In genomic region chr5:82072138-82072537, GRCh38 we compare ENCODE assay signal across 21 cellular contexts.
DNase-seq lines count a peak whose midpoint lies in the region; ATAC-seq and TF ChIP-seq lines count a peak whose summit lies in the region.
"Had no signal": no experiment of that assay in that cellular context is flagged by ENCODE, and none has a peak within 500 bp of the region (broad histone marks: within the 10 kb centered on the region; RNA-seq: fewer than 3 reads in every experiment).

No MANE protein-coding gene starts in this region.

- in situ Hi-C loops in GM13976 (cut with MboI; ENCODE audit: low sequenced_read_pairs, unreplicated experiment) = no loop called here

- H3K9me2 ChIP-seq in SK-N-SH = no peaks in the 10 kb centered on the region

- no peaks in the 10 kb centered on the region for H4K20me1 ChIP-seq in SK-N-SH (ENCODE audit: insufficient read depth)
- H4K20me1 ChIP-seq: BLaER1 treated with 17β-estradiol and CSF1 and Interleukin-3, amounts not matched to agents 10 nM and 100 nM had no signal

- no peaks in the 10 kb centered on the region for H3K79me2 ChIP-seq in SK-N-SH (ENCODE audit: insufficient read depth)

- H3K4me3 ChIP-seq in right atrium auricular region = no peak overlapping the region
- no peak overlapping the region for H3K4me3 ChIP-seq in fibroblast of pulmonary artery (replicated peaks; ENCODE audit: low read depth, low read length)
- H3K4me3 ChIP-seq in SK-N-SH (ENCODE audit: low read depth in 2 of 2, low read length in 1 of 2) = no peak overlapping the region
- H3K4me3 ChIP-seq: A549; BLaER1 treated with 17β-estradiol and CSF1 and Interleukin-3, amounts not matched to agents 10 nM and 100 nM; GM23248 had no signal

- POLR2A ChIA-PET in SK-N-SH (lab: Yijun Ruan, JAX) = no interaction called here

- H3K9me3 ChIP-seq in right atrium auricular region (no peaks in the 10 kb centered on the region), SK-N-SH (no peaks in the 10 kb centered on the region)
- H3K9me3 ChIP-seq: A549, BE2C had no signal

- no peaks in the 10 kb centered on the region for H3K4me1 ChIP-seq in right atrium auricular region
- H3K4me1 ChIP-seq in SK-N-SH (ENCODE audit: control insufficient read depth in 1 of 2, insufficient read depth in 2 of 2, low read depth in 1 of 2, low read length in 1 of 2) = no peaks in the 10 kb centered on the region
- H3K4me1 ChIP-seq: BE2C had no signal

- TF ChIP-seq RAD21 in SK-N-SH (IDR thresholded peaks at IDR 0.05; ENCODE audit: low read length) = no peak

- no peaks in the 10 kb centered on the region for H3K27me3 ChIP-seq in right atrium auricular region
- no peaks in the 10 kb centered on the region for H3K27me3 ChIP-seq in SK-N-SH (ENCODE audit: insufficient read depth)
- H3K27me3 ChIP-seq: BE2C; BLaER1 treated with 17β-estradiol and CSF1 and Interleukin-3, amounts not matched to agents 10 nM and 100 nM had no signal

- no peak overlapping the region for H2AFZ ChIP-seq in SK-N-SH (ENCODE audit: low read depth)
- H2AFZ ChIP-seq: GM23248 had no signal

- H3K36me3 ChIP-seq in right atrium auricular region (no peaks in the 10 kb centered on the region), SK-N-SH (replicated peaks in 1 of 2; ENCODE audit: control insufficient read depth in 1 of 2, insufficient read depth in 2 of 2, low read length in 1 of 2) (no peaks in the 10 kb centered on the region)
- H3K36me3 ChIP-seq: BE2C had no signal

- 91% methylated on average over 2 of the region's 2 CpGs for WGBS in SK-N-SH (ENCODE audit: low lambda C conversion rate)

- DNase-seq in Right ventricle myocardium superior (no peak), right atrium auricular region (ENCODE audit: low spot score) (no peak), NCI-H69 (lab: John Stamatoyannopoulos, UW) (peak; percentile 31), amniotic epithelial cell (ENCODE audit: low read depth) (peak; percentile 2), fibroblast of pulmonary artery (ENCODE audit: low read depth) (peak; percentile 4), SK-N-SH (no peak), NCI-H187 treated with DMSO at 0.1 percent for 48 hours (lab: John Stamatoyannopoulos, UW) (no peak), GM13976 (ENCODE audit: low spot score) (no peak)
- DNase-seq: 8988T; ACHN; AML-193; BE2C; CD4-positive, alpha-beta T cell; CD8-positive, alpha-beta memory T cell; DMS153; DND-41; GM23248; H7; HCEC 1CT had no signal

- H3K27ac ChIP-seq in right atrium auricular region = no peak overlapping the region
- no peak overlapping the region for H3K27ac ChIP-seq in SK-N-SH (ENCODE audit: low read depth in 2 of 2, low read length in 1 of 2)
- H3K27ac ChIP-seq: A549; BLaER1 treated with 17β-estradiol and CSF1 and Interleukin-3, amounts not matched to agents 10 nM and 100 nM; GM23248 had no signal

- CTCF ChIA-PET in SK-N-SH (lab: Yijun Ruan, JAX) = no interaction called here

- intact Hi-C loops in Right ventricle myocardium superior (cut with DNase I) = no loop called here

- H3K9ac ChIP-seq in SK-N-SH = no peak overlapping the region
- H3K9ac ChIP-seq: BLaER1 treated with 17β-estradiol and CSF1 and Interleukin-3, amounts not matched to agents 10 nM and 100 nM; GM23248 had no signal

- ATAC-seq in Right ventricle myocardium superior (ENCODE audit: poor library complexity) = peak; percentile 56
- ATAC-seq: A549 had no signal

- no peak overlapping the region for H3K4me2 ChIP-seq in SK-N-SH
- H3K4me2 ChIP-seq: A549; BLaER1 treated with 17β-estradiol and CSF1 and Interleukin-3, amounts not matched to agents 10 nM and 100 nM had no signal

- TF ChIP-seq CTCF in right atrium auricular region (IDR thresholded peaks at IDR 0.05) (no peak), fibroblast of pulmonary artery (IDR thresholded peaks at IDR 0.05; ENCODE audit: low read length, missing control alignments) (no peak), SK-N-SH (IDR thresholded peaks at IDR 0.05) (no peak), GM13976 (IDR thresholded peaks at IDR 0.05; ENCODE audit: borderline replicate concordance, control extremely low read depth, extremely low read depth, insufficient read depth, missing control alignments) (no peak)

- TF ChIP-seq EP300 in SK-N-SH (IDR thresholded peaks at IDR 0.05; ENCODE audit: borderline replicate concordance in 1 of 2, low read depth in 1 of 2, low read length in 1 of 2) = no peak

- H3F3A ChIP-seq in SK-N-SH (replicated peaks; ENCODE audit: insufficient read depth) = no peaks in the 10 kb centered on the region

TF ChIP-seq in SK-N-SH, 30 proteins besides CTCF, POLR2A, EP300 and RAD21:
- TF ChIP-seq PBX3 (IDR thresholded peaks at IDR 0.05) = no peak
- TF ChIP-seq GATA2 (CRISPR knock-in tag; IDR thresholded peaks at IDR 0.05) = no peak
- no peak for TF ChIP-seq ZBTB33 (IDR thresholded peaks at IDR 0.05; ENCODE audit: borderline replicate concordance, low read depth)
- TF ChIP-seq ELF1 (IDR thresholded peaks at IDR 0.05) = no peak
TF ChIP-seq in SK-N-SH: peak in this region for 0.

Comparison
In these comparisons a context has a peak if more than half of its experiments do, and no peak if none do; other contexts are left out.
1. DNase-seq: peak in NCI-H69 (single experiment), amniotic epithelial cell (single experiment) and fibroblast of pulmonary artery (single experiment); none in Right ventricle myocardium superior (single experiment), right atrium auricular region (single experiment), SK-N-SH (single experiment), NCI-H187 treated with DMSO at 0.1 percent for 48 hours (single experiment) and GM13976 (single experiment).